Comparison of ENCODE assay signal across 18 cellular contexts in genomic region chr1:109772658-109773202, GRCh38. TPM values are rescaled to one million over a fixed set of nuclear protein-coding genes. Genes with fewer than 3 reads are reported as not detected.
"Had no signal": no experiment of that assay in that cellular context is flagged by ENCODE, and none has a peak within 500 bp of the region (broad histone marks: within the 10 kb centered on the region; RNA-seq: fewer than 3 reads in every experiment).

No MANE protein-coding gene starts in this region.

- H3K27ac ChIP-seq: ascending aorta, coronary artery, heart left ventricle, SK-N-MC, thoracic aorta had no signal

- H3K36me3 ChIP-seq: ascending aorta, heart left ventricle, thoracic aorta had no signal

- H3K4me3 ChIP-seq: ascending aorta, coronary artery, heart left ventricle, SK-N-MC, thoracic aorta had no signal

- H3K9me3 ChIP-seq: ascending aorta, heart left ventricle, thoracic aorta had no signal

- DNase-seq: activated CD4-positive, alpha-beta T cell treated with anti-CD3 and anti-CD28 coated beads, Interleukin-2, amount 10 ng/mL, durations not matched to agents 24 days and 14 days; activated T-cell treated with anti-CD3 and anti-CD28 coated beads, Interleukin-2, amount 50 U/mL, for 24 hours; effector CD8-positive, alpha-beta T cell; stimulated activated CD4-positive, alpha-beta T cell treated with anti-CD3 and anti-CD28 coated beads, Interleukin-15, amount 100 ng/mL, for 24 hours; stimulated activated CD4-positive, alpha-beta T cell treated with anti-CD3 and anti-CD28 coated beads, Interleukin-4, amount 100 ng/mL, for 4 hours; stimulated activated naive CD8-positive, alpha-beta T cell treated with anti-CD3 and anti-CD28 coated beads, Interleukin-15, amount 100 ng/mL, for 72 hours had no signal

- H3K9me3 Mint-ChIP-seq: activated CD4-positive, alpha-beta T cell treated with anti-CD3 and anti-CD28 coated beads, Interleukin-2, amount 10 ng/mL, durations not matched to agents 24 days and 14 days; activated T-cell treated with anti-CD3 and anti-CD28 coated beads, Interleukin-2, amount 50 U/mL, for 24 hours; naive thymus-derived CD4-positive, alpha-beta T cell; stimulated activated naive CD8-positive, alpha-beta T cell treated with anti-CD3 and anti-CD28 coated beads, Interleukin-15, amount 100 ng/mL, for 72 hours; WTC11 had no signal

- H3K27me3 ChIP-seq: ascending aorta, heart left ventricle had no signal

- H3K4me3 Mint-ChIP-seq: activated CD4-positive, alpha-beta T cell treated with anti-CD3 and anti-CD28 coated beads, Interleukin-2, amount 10 ng/mL, durations not matched to agents 24 days and 14 days; activated T-cell treated with anti-CD3 and anti-CD28 coated beads, Interleukin-2, amount 50 U/mL, for 24 hours; naive thymus-derived CD4-positive, alpha-beta T cell; stimulated activated naive CD8-positive, alpha-beta T cell treated with anti-CD3 and anti-CD28 coated beads, Interleukin-15, amount 100 ng/mL, for 72 hours; WTC11 had no signal

- H3K27ac Mint-ChIP-seq: activated T-cell treated with anti-CD3 and anti-CD28 coated beads, Interleukin-2, amount 50 U/mL, for 24 hours; WTC11 had no signal

- H3K27me3 Mint-ChIP-seq: activated T-cell treated with anti-CD3 and anti-CD28 coated beads, Interleukin-2, amount 50 U/mL, for 24 hours had no signal

- H3K36me3 Mint-ChIP-seq: naive thymus-derived CD4-positive, alpha-beta T cell; WTC11 had no signal

RNA-seq across cellular contexts. Expression of gene EPS8L3, which starts 9.0 kb away (rescaled TPM):
- total RNA-seq: activated CD4-positive, alpha-beta T cell treated with anti-CD3 and anti-CD28 coated beads, Interleukin-2, amount 10 ng/mL, durations not matched to agents 24 days and 14 days; ascending aorta; bronchial epithelial cell; fibroblast of lung; frontal cortex; lower leg skin; naive thymus-derived CD4-positive, alpha-beta T cell; T-helper 1 cell treated with Interleukin-12 subunit alpha and Interleukin-12 subunit beta and Interleukin-4 antibody, amounts not matched to agents 30 ng/mL and 1 ng/mL, for 36 hours had no signal
- polyA plus RNA-seq: fibroblast of lung; naive thymus-derived CD4-positive, alpha-beta T cell had no signal
